Comparison of ENCODE assay signal across 8 cellular contexts in genomic region chr4:1026115-1026514, GRCh38. TPM values are rescaled to one million over a fixed set of nuclear protein-coding genes. Genes with fewer than 3 reads are reported as not detected.
DNase-seq lines count a peak whose midpoint lies in the region; ATAC-seq, FAIRE-seq and TF ChIP-seq lines count a peak whose summit lies in the region.

No MANE protein-coding gene starts in this region.

- H3K4me3 ChIP-seq in CD4-positive, CD25-positive, alpha-beta regulatory T cell (ENCODE audit: low read depth, low read length): no peak overlapping the region
- H3K4me3 ChIP-seq in pancreas: no peak overlapping the region
- H3K4me3 ChIP-seq in testis: no peak overlapping the region

- H3K4me1 ChIP-seq in CD4-positive, CD25-positive, alpha-beta regulatory T cell (ENCODE audit: control insufficient read depth, insufficient read depth, low read length, poor library complexity, severe bottlenecking): no peaks in the 10 kb centered on the region
- H3K4me1 ChIP-seq in pancreas (no peaks in the 10 kb centered on the region), testis (no peaks in the 10 kb centered on the region)

- DNase-seq in CD4-positive, CD25-positive, alpha-beta regulatory T cell: peak in 2 of 3 donors; percentile 14 to 47
- DNase-seq in pancreas: peak in 5 of 6 donors; percentile 74 to 82 (median 79)
- no peak for DNase-seq in testis

- H3K27ac Mint-ChIP-seq in CD4-positive, CD25-positive, alpha-beta regulatory T cell: peak overlapping the region in 1 of 3 donors; percentile 6
- no peak overlapping the region for H3K27ac Mint-ChIP-seq in activated T-helper 17 cell treated with anti-CD3 and anti-CD28 coated beads, Interleukin-2, amount 50 U/mL, for 72 hours

- no peaks in the 10 kb centered on the region for H3K9me3 Mint-ChIP-seq in CD4-positive, CD25-positive, alpha-beta regulatory T cell
- H3K9me3 Mint-ChIP-seq in activated T-helper 17 cell treated with anti-CD3 and anti-CD28 coated beads, Interleukin-2, amount 50 U/mL, for 72 hours: no peaks in the 10 kb centered on the region

- no peak for TF ChIP-seq POLR2A in testis (IDR thresholded peaks at IDR 0.05)

- WGBS in pancreas, 2 donors: 23 to 27% methylated on average over 17 of the region's 17 CpGs
- WGBS in testis, 2 donors: 58 to 71% methylated on average over 17 of the region's 17 CpGs

- H3K36me3 ChIP-seq in CD4-positive, CD25-positive, alpha-beta regulatory T cell (ENCODE audit: control insufficient read depth, insufficient read depth, low read length): peaks cover 2% of the 10 kb centered on the region
- H3K36me3 ChIP-seq in pancreas (peaks cover 0 to 9% (median 6%) of the 10 kb centered on the region in 3 donors), testis (ENCODE audit: low read depth, missing control alignments) (no peaks in the 10 kb centered on the region)

- no peak overlapping the region for H3K4me3 Mint-ChIP-seq in CD4-positive, CD25-positive, alpha-beta regulatory T cell
- H3K4me3 Mint-ChIP-seq in activated T-helper 17 cell treated with anti-CD3 and anti-CD28 coated beads, Interleukin-2, amount 50 U/mL, for 72 hours: peak overlapping the region; percentile 29

- no peaks in the 10 kb centered on the region for H3K27me3 ChIP-seq in CD4-positive, CD25-positive, alpha-beta regulatory T cell (ENCODE audit: control insufficient read depth, insufficient read depth, low read length)
- no peaks in the 10 kb centered on the region for H3K27me3 ChIP-seq in pancreas
- H3K27me3 ChIP-seq in testis: no peaks in the 10 kb centered on the region

- H3K27ac ChIP-seq in CD4-positive, CD25-positive, alpha-beta regulatory T cell (ENCODE audit: insufficient read depth, low read length, poor library complexity, severe bottlenecking): no peak overlapping the region
- H3K27ac ChIP-seq in pancreas (no peak overlapping the region), testis (no peak overlapping the region)

- ATAC-seq in CD4-positive, CD25-positive, alpha-beta regulatory T cell (ENCODE audit: low read depth in 2 of 2): peak; percentile 31 to 60
- ATAC-seq in GM19328 (IDR thresholded peaks at IDR 0.05; ENCODE audit: unreplicated experiment): peak; percentile 51
- ATAC-seq in HG03521 (IDR thresholded peaks at IDR 0.05; ENCODE audit: unreplicated experiment): peak; percentile 54
- ATAC-seq in activated T-helper 17 cell treated with anti-CD3 and anti-CD28 coated beads, Interleukin-2, amount 50 U/mL, for 72 hours (replicated peaks): peak; percentile 97
- ATAC-seq in pancreas: peak; percentile 72 to 87 (median 81)
- ATAC-seq in HG02981 (IDR thresholded peaks at IDR 0.05; ENCODE audit: unreplicated experiment): no peak
- ATAC-seq in HG03139 (IDR thresholded peaks at IDR 0.05; ENCODE audit: unreplicated experiment): no peak

- no peaks in the 10 kb centered on the region for H3K9me3 ChIP-seq in CD4-positive, CD25-positive, alpha-beta regulatory T cell (ENCODE audit: control insufficient read depth in 2 of 2, low read length in 2 of 2)
- H3K9me3 ChIP-seq in pancreas (no peaks in the 10 kb centered on the region), testis (no peaks in the 10 kb centered on the region)

- no peaks in the 10 kb centered on the region for H3K27me3 Mint-ChIP-seq in CD4-positive, CD25-positive, alpha-beta regulatory T cell
- no peaks in the 10 kb centered on the region for H3K27me3 Mint-ChIP-seq in activated T-helper 17 cell treated with anti-CD3 and anti-CD28 coated beads, Interleukin-2, amount 50 U/mL, for 72 hours

- intact Hi-C loops in pancreas (cut with DNase I) (no loop called here), testis (cut with DNase I; ENCODE audit: low total_unique reads) (no loop called here)

- TF ChIP-seq CTCF in pancreas (IDR thresholded peaks at IDR 0.05) (no peak), testis (IDR thresholded peaks at IDR 0.05) (no peak)

- no peak for FAIRE-seq in pancreas (lab: Jason Lieb, UNC)

- peaks cover 3% of the 10 kb centered on the region for H3K36me3 Mint-ChIP-seq in CD4-positive, CD25-positive, alpha-beta regulatory T cell
- H3K36me3 Mint-ChIP-seq in activated T-helper 17 cell treated with anti-CD3 and anti-CD28 coated beads, Interleukin-2, amount 50 U/mL, for 72 hours (ENCODE audit: low read depth): peaks cover 6% of the 10 kb centered on the region

- H3K4me1 Mint-ChIP-seq in CD4-positive, CD25-positive, alpha-beta regulatory T cell: peaks cover 0 to 12% (median 2%) of the 10 kb centered on the region in 4 donors
- no peaks in the 10 kb centered on the region for H3K4me1 Mint-ChIP-seq in activated T-helper 17 cell treated with anti-CD3 and anti-CD28 coated beads, Interleukin-2, amount 50 U/mL, for 72 hours

RNA-seq across cellular contexts. Expression of gene FGFRL1, which starts 14.7 kb away (rescaled TPM):
- 14.3 TPM for total RNA-seq in CD4-positive, CD25-positive, alpha-beta regulatory T cell
- 1 to 10 TPM in 1 of 4 donors, under 1 TPM in 3; 0.27 to 1.6 (median 0.33) TPM for polyA plus RNA-seq in CD4-positive, CD25-positive, alpha-beta regulatory T cell
- total RNA-seq in activated T-helper 17 cell treated with anti-CD3 and anti-CD28 coated beads, Interleukin-2, amount 50 U/mL, for 72 hours: 10 to 100 TPM; 12.0 to 16.7 TPM
- 10 to 100 TPM; 25.1 to 41.4 (median 31.1) TPM for total RNA-seq in pancreas
- 10 to 100 TPM; 15.4 to 42.8 TPM for polyA plus RNA-seq in pancreas
- 10 to 100 TPM; 13.7 to 25.6 TPM for total RNA-seq in testis
- polyA plus RNA-seq in testis (ENCODE audit: insufficient read depth, low read depth, low replicate concordance): 14.4 TPM

RNA-seq across cellular contexts. Expression of gene SLC26A1, which starts 32.9 kb away (rescaled TPM):
- total RNA-seq in CD4-positive, CD25-positive, alpha-beta regulatory T cell: 0.37 TPM
- polyA plus RNA-seq in CD4-positive, CD25-positive, alpha-beta regulatory T cell: 1 to 10 TPM in 2 of 4 donors, under 1 TPM in 2; 0.42 to 1.7 (median 1.0) TPM
- total RNA-seq in activated T-helper 17 cell treated with anti-CD3 and anti-CD28 coated beads, Interleukin-2, amount 50 U/mL, for 72 hours: under 1 TPM in 1 of 2 donors, not detected in 1; 0.37 TPM
- total RNA-seq in pancreas: 1 to 10 TPM in 2 of 6 donors, under 1 TPM in 4; 0.28 to 1.7 (median 0.66) TPM
- 1 to 10 TPM in 1 of 2 donors, under 1 TPM in 1; 0.45 to 1.6 TPM for polyA plus RNA-seq in pancreas
- total RNA-seq in testis: 1 to 10 TPM in 1 of 2 donors, under 1 TPM in 1; 0.99 to 2.0 TPM
- polyA plus RNA-seq in testis (ENCODE audit: insufficient read depth, low read depth, low replicate concordance): 0.51 TPM

RNA-seq across cellular contexts. Expression of gene IDUA, which starts 39.3 kb away (rescaled TPM):
- total RNA-seq in CD4-positive, CD25-positive, alpha-beta regulatory T cell: 55.5 TPM
- 10 to 100 TPM in 1 of 4 donors, 1 to 10 TPM in 3; 7.5 to 13.1 (median 8.5) TPM for polyA plus RNA-seq in CD4-positive, CD25-positive, alpha-beta regulatory T cell
- 10 to 100 TPM; 14.9 to 16.4 TPM for total RNA-seq in activated T-helper 17 cell treated with anti-CD3 and anti-CD28 coated beads, Interleukin-2, amount 50 U/mL, for 72 hours
- total RNA-seq in pancreas: 10 to 100 TPM; 17.6 to 33.7 (median 20.2) TPM
- polyA plus RNA-seq in pancreas: 10 to 100 TPM; 40.7 to 56.9 TPM
- total RNA-seq in testis: 10 to 100 TPM; 35.7 to 39.4 TPM
- 8.9 TPM for polyA plus RNA-seq in testis (ENCODE audit: insufficient read depth, low read depth, low replicate concordance)

RNA-seq across cellular contexts. Expression of gene DGKQ, which starts 52.7 kb away (rescaled TPM):
- total RNA-seq in CD4-positive, CD25-positive, alpha-beta regulatory T cell: 22.5 TPM
- polyA plus RNA-seq in CD4-positive, CD25-positive, alpha-beta regulatory T cell: 1 to 10 TPM; 2.4 to 5.4 (median 3.1) TPM
- total RNA-seq in activated T-helper 17 cell treated with anti-CD3 and anti-CD28 coated beads, Interleukin-2, amount 50 U/mL, for 72 hours: 1 to 10 TPM; 4.8 to 9.0 TPM
- total RNA-seq in pancreas (10 to 100 TPM in 1 of 6 donors, 1 to 10 TPM in 5; 5.7 to 11.3 (median 7.4) TPM), testis (10 to 100 TPM; 20.7 to 22.7 TPM)
- polyA plus RNA-seq in pancreas (10 to 100 TPM in 1 of 2 donors, 1 to 10 TPM in 1; 10.0 to 11.7 TPM), testis (ENCODE audit: insufficient read depth, low read depth, low replicate concordance) (10.8 TPM)

Comparison
In these comparisons a context has a peak if more than half of its experiments do, and no peak if none do; other contexts are left out.
1. ATAC-seq: peak in CD4-positive, CD25-positive, alpha-beta regulatory T cell (2 of 2), GM19328 (single experiment), HG03521 (single experiment), activated T-helper 17 cell treated with anti-CD3 and anti-CD28 coated beads, Interleukin-2, amount 50 U/mL, for 72 hours (single experiment) and pancreas (4 of 4); none in HG02981 (single experiment) and HG03139 (single experiment).